ENCODE assay signal across 10 cellular contexts in the genomic region with DNA sequence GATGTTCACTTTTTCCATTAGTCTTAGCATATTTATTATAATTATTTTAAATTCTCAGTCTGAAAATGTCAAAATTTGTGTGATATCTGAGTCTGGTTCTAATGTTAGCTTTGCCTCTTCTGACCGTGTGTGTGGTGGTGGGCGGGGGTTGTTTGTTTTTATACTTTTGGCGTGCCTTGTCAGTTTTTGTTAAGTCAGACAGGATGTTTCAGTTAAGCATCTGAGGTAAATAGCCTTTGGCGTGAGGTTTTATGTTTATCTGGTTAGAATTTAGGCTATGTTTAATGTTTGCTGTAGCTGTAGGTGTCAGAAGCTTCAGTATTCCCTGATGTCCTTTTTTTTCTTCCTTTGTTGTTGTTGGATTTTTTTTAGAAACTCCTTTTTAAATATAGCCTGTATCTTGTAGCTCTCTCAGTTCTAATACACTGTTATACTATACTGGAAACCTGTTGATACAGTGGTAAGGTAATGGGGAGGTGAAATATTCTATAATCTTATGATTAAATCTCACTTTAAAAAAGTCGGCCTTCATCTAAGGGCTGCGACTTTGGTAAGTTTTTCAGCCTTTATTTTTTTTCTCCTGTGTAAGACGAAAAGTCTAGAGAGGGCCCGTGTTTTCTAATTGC.
A peak's percentile ranks its signal among the peaks of the same experiment; 100 is the strongest.
DNase-seq lines count a peak whose midpoint lies in the region; ATAC-seq and TF ChIP-seq lines count a peak whose summit lies in the region.
"Had no signal": no experiment of that assay in that cellular context is flagged by ENCODE, and none has a peak within 500 bp of the region (broad histone marks: within the 10 kb centered on the region; RNA-seq: fewer than 3 reads in every experiment).

No MANE protein-coding gene starts in this region.

- no peak overlapping the region for H3K23ac ChIP-seq in neuronal stem cell (ENCODE audit: low read depth, low read length, poor library complexity)

- peak overlapping the region; percentile 78 to 95 for H3K27ac Mint-ChIP-seq in natural killer cell

- no peaks in the 10 kb centered on the region for H3K79me1 ChIP-seq in neuronal stem cell (ENCODE audit: low read depth, low read length)

- no peak overlapping the region for H4K91ac ChIP-seq in neuronal stem cell (ENCODE audit: low read depth, low read length, poor library complexity)

- intact Hi-C loops in natural killer cell (cut with micrococcal nuclease), result loop anchor here (1.0 to 2.0 kb wide), 3 partner anchors 18 to 152 kb away; partner anchors contain the start of gene SCAF11

- H4K20me1 ChIP-seq in KMS-11 (ENCODE audit: insufficient read depth), result no peaks in the 10 kb centered on the region

- peaks cover 14% of the 10 kb centered on the region for H3K36me3 Mint-ChIP-seq in natural killer cell

- H2BK5ac ChIP-seq in neuronal stem cell (ENCODE audit: low read length), result no peak overlapping the region

- peaks cover 2 to 37% of the 10 kb centered on the region in 2 donors for H3K9me3 ChIP-seq in neuronal stem cell (replicated peaks in 1 of 2; ENCODE audit: control insufficient read depth in 2 of 2, insufficient read depth in 1 of 2, low read depth in 1 of 2, low read length in 2 of 2)

- WGBS in neuronal stem cell (ENCODE audit: extremely low coverage in 2 of 2, insufficient read length in 2 of 2, insufficient replicate concordance in 1 of 2), 2 donors, result no CpG with 5 or more reads among the region's 8 CpGs

- no peak for TF ChIP-seq CTCF in KMS-11 (conservative IDR thresholded peaks at IDR 0.05; ENCODE audit: low read depth, low read length)
- TF ChIP-seq CTCF in natural killer cell (IDR thresholded peaks at IDR 0.05), result no peak

- no peaks in the 10 kb centered on the region for H3K27me3 ChIP-seq in KMS-11 (ENCODE audit: insufficient read depth, low read depth)
- H3K27me3 ChIP-seq in neuronal stem cell (ENCODE audit: control insufficient read depth in 3 of 3, insufficient read depth in 3 of 3, low read depth in 1 of 3, low read length in 3 of 3), result no peaks in the 10 kb centered on the region

- H3K4me1 Mint-ChIP-seq in natural killer cell, result peaks cover 59 to 66% of the 10 kb centered on the region in 2 donors

- peak; percentile 74 to 80 (median 80) for ATAC-seq in natural killer cell

- no peak overlapping the region for H3K4ac ChIP-seq in neuronal stem cell (ENCODE audit: low read length)

- peak overlapping the region; percentile 81 for H3K4me3 Mint-ChIP-seq in natural killer cell

- H2AFZ ChIP-seq in KMS-11 (ENCODE audit: low read depth) (no peak overlapping the region), neuronal stem cell (ENCODE audit: low read length) (no peak overlapping the region)

- no peaks in the 10 kb centered on the region for H3K79me2 ChIP-seq in KMS-11 (ENCODE audit: insufficient read depth, low read depth)

- H3K36me3 ChIP-seq in KMS-11 (ENCODE audit: insufficient read depth) (peaks cover 10% of the 10 kb centered on the region; the same call in 1 of the 2 replicates), neuronal stem cell (replicated peaks in 1 of 2; ENCODE audit: control insufficient read depth in 2 of 2, insufficient read depth in 2 of 2, low read length in 2 of 2) (peaks cover 12 to 85% of the 10 kb centered on the region in 2 donors)

- no peak overlapping the region for H4K8ac ChIP-seq in neuronal stem cell (ENCODE audit: low read depth, low read length)

- H3K14ac ChIP-seq in neuronal stem cell (ENCODE audit: low read length), result no peak overlapping the region

- H3K9ac ChIP-seq in KMS-11 (no peak overlapping the region), neuronal stem cell (ENCODE audit: low read depth, low read length, poor library complexity) (no peak overlapping the region)

- H3K4me2 ChIP-seq in KMS-11, result peak overlapping the region; percentile 21; the same call in 1 of the 2 replicates
- no peak overlapping the region for H3K4me2 ChIP-seq in neuronal stem cell (ENCODE audit: insufficient read depth, low read length, poor library complexity, severe bottlenecking)

- no peak overlapping the region for H2BK15ac ChIP-seq in neuronal stem cell (ENCODE audit: low read length)

- no peak overlapping the region for H3K18ac ChIP-seq in neuronal stem cell (ENCODE audit: low read length)

- no peak overlapping the region for H2AK5ac ChIP-seq in neuronal stem cell (ENCODE audit: low read depth, low read length)

- H3K4me1 ChIP-seq in KMS-11 (ENCODE audit: low read depth, poor library complexity, severe bottlenecking), result peaks cover 22% of the 10 kb centered on the region
- H3K4me1 ChIP-seq in neuronal stem cell (ENCODE audit: control insufficient read depth in 2 of 2, insufficient read depth in 1 of 2, low read depth in 1 of 2, low read length in 2 of 2), result peaks cover 0 to 8% of the 10 kb centered on the region in 2 donors

- DNase-seq in NCI-H1417 (lab: John Stamatoyannopoulos, UW), result peak in 2 of 3 experiments; percentile 16 to 60
- no peak for DNase-seq in NCI-H1417 treated with DMSO at 0.1 percent for 48 hours (lab: John Stamatoyannopoulos, UW)
- peak; percentile 24 for DNase-seq in amniotic epithelial cell (ENCODE audit: low read depth)
- DNase-seq in natural killer cell, result peak; percentile 37
- no peak for DNase-seq in globus pallidus (ENCODE audit: low spot score)
- no peak for DNase-seq in neuronal stem cell (ENCODE audit: low spot score)
- no peak for DNase-seq in NCI-H1105 (lab: John Stamatoyannopoulos, UW)
- DNase-seq: RPMI8226; stimulated activated CD4-positive, alpha-beta T cell treated with anti-CD3 and anti-CD28 coated beads, Interleukin-12 subunit alpha, Interleukin-12 subunit beta, amount 100 ng/mL, for 4 hours had no signal

- no peak overlapping the region for H2BK120ac ChIP-seq in neuronal stem cell (ENCODE audit: low read depth, low read length)

- H3K27me3 Mint-ChIP-seq in natural killer cell (ENCODE audit: low read depth in 2 of 2), result no peaks in the 10 kb centered on the region

- H3K4me3 ChIP-seq in KMS-11 (IDR thresholded peaks at IDR 0.05; ENCODE audit: insufficient read depth, low read depth, low read length) (no peak overlapping the region), neuronal stem cell (ENCODE audit: low read length in 2 of 2) (no peak overlapping the region)

- H3K27ac ChIP-seq in KMS-11 (peak overlapping the region; percentile 29), neuronal stem cell (replicated peaks; ENCODE audit: low read length) (no peak overlapping the region)

- H2BK12ac ChIP-seq in neuronal stem cell (ENCODE audit: low read length), result no peak overlapping the region

- H3K9me3 Mint-ChIP-seq in natural killer cell, result no peaks in the 10 kb centered on the region

Comparison
In these comparisons a context has a peak if more than half of its experiments do, and no peak if none do; other contexts are left out.
1. DNase-seq: peak in NCI-H1417 (2 of 3), amniotic epithelial cell (single experiment) and natural killer cell (single experiment); none in NCI-H1417 treated with DMSO at 0.1 percent for 48 hours (single experiment), globus pallidus (single experiment), neuronal stem cell (single experiment) and NCI-H1105 (single experiment).